In the genomic region with DNA sequence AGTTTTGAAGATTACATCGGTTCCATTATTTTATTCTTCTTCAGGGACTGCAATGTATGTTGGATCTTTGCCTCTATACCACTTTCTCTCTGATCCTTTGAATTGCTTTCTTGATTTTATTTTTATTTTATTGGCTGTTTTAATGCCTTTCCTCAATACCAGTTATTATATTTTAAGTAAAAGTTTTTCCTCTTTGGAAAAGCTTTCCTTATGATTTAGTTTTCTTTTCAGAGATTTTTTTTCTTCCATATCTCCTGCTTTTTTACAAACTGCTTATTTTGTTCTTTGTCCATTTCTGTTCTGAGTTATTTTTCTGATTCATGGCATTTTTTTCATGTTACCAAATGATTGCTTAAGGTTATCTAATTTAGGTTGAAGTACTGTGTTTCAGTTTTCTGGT, we compare ENCODE assay signal across 8 cellular contexts. TPM values are rescaled to one million over a fixed set of nuclear protein-coding genes. Genes with fewer than 3 reads are reported as not detected.
DNase-seq lines count a peak whose midpoint lies in the region; ATAC-seq, FAIRE-seq and TF ChIP-seq lines count a peak whose summit lies in the region.

No MANE protein-coding gene starts in this region.

- no peak for TF ChIP-seq CTCF in keratinocyte (optimal IDR thresholded peaks at IDR 0.05 in 1 of 3, IDR thresholded peaks at IDR 0.05 in 1 of 3, conservative IDR thresholded peaks at IDR 0.05 in 1 of 3; ENCODE audit: extremely low read depth in 1 of 3, insufficient read depth in 2 of 3, low read length in 3 of 3)
- no peak for TF ChIP-seq CTCF in thyroid gland (IDR thresholded peaks at IDR 0.05)

- ATAC-seq in activated CD8-positive, alpha-beta T cell treated with anti-CD3 and anti-CD28 coated beads, Interleukin-2, amount 10 ng/mL, durations not matched to agents 7 days and 5 days = no peak
- ATAC-seq in stimulated activated memory B cell treated with anti-CD40 and anti-IgM and Interleukin-4, amounts not matched to agents 10 μg/mL and 1 μg/mL and 100 μg/mL, for 72 hours = no peak
- ATAC-seq in HG03045 (IDR thresholded peaks at IDR 0.05; ENCODE audit: unreplicated experiment) = no peak

- H3K27ac ChIP-seq in keratinocyte (ENCODE audit: control insufficient read depth, insufficient read depth, low read length) (no peak overlapping the region), thyroid gland (peak overlapping the region in 1 of 3 donors; percentile 85)

- H3K36me3 ChIP-seq in keratinocyte (ENCODE audit: control insufficient read depth in 2 of 2, extremely low read depth in 1 of 2, insufficient read depth in 2 of 2, low read length in 2 of 2) (peaks cover 3 to 11% of the 10 kb centered on the region in 2 experiments), thyroid gland (no peaks in the 10 kb centered on the region)

- H3K4me3 Mint-ChIP-seq in activated CD4-positive, alpha-beta T cell treated with anti-CD3 and anti-CD28 coated beads, Interleukin-2, amount 10 ng/mL, durations not matched to agents 24 days and 14 days = peak overlapping the region; percentile 90
- peak overlapping the region; percentile 96 for H3K4me3 Mint-ChIP-seq in activated CD8-positive, alpha-beta T cell treated with anti-CD3 and anti-CD28 coated beads, Interleukin-2, amount 10 ng/mL, durations not matched to agents 7 days and 5 days
- H3K4me3 Mint-ChIP-seq in stimulated activated memory B cell treated with anti-CD40 and anti-IgM and Interleukin-4, amounts not matched to agents 10 μg/mL and 1 μg/mL and 100 μg/mL, for 72 hours = peak overlapping the region; percentile 7

- 88 to 91% methylated on average over 1 of the region's 1 CpG for WGBS in thyroid gland, 2 donors

- peaks cover 20% of the 10 kb centered on the region for H3K4me1 Mint-ChIP-seq in activated CD4-positive, alpha-beta T cell treated with anti-CD3 and anti-CD28 coated beads, Interleukin-2, amount 10 ng/mL, durations not matched to agents 24 days and 14 days
- H3K4me1 Mint-ChIP-seq in activated CD8-positive, alpha-beta T cell treated with anti-CD3 and anti-CD28 coated beads, Interleukin-2, amount 10 ng/mL, durations not matched to agents 7 days and 5 days (ENCODE audit: low read depth) = peaks cover 18% of the 10 kb centered on the region
- peaks cover 23% of the 10 kb centered on the region for H3K4me1 Mint-ChIP-seq in stimulated activated memory B cell treated with anti-CD40 and anti-IgM and Interleukin-4, amounts not matched to agents 10 μg/mL and 1 μg/mL and 100 μg/mL, for 72 hours

- peak overlapping the region; percentile 58 for H3K4me2 ChIP-seq in keratinocyte (ENCODE audit: control insufficient read depth, extremely low read depth, insufficient read depth, low read depth, low read length)

- CTCF ChIA-PET in activated CD8-positive, alpha-beta T cell treated with anti-CD3 and anti-CD28 coated beads, Interleukin-2, amount 10 ng/mL, durations not matched to agents 7 days and 5 days (lab: Charles Lee) = interaction anchor here (0.8 to 2.0 kb wide), 10 partner anchors 9 to 360 kb away, joined by 3 to 10 read pairs (median 5); a partner anchor contains a TSS

- H3K27me3 ChIP-seq in keratinocyte (ENCODE audit: control insufficient read depth, extremely low read depth, insufficient read depth, low read length) (no peaks in the 10 kb centered on the region), thyroid gland (no peaks in the 10 kb centered on the region)

- H3K27ac Mint-ChIP-seq in activated CD4-positive, alpha-beta T cell treated with anti-CD3 and anti-CD28 coated beads, Interleukin-2, amount 10 ng/mL, durations not matched to agents 24 days and 14 days = no peak overlapping the region
- H3K27ac Mint-ChIP-seq in activated CD8-positive, alpha-beta T cell treated with anti-CD3 and anti-CD28 coated beads, Interleukin-2, amount 10 ng/mL, durations not matched to agents 7 days and 5 days = no peak overlapping the region
- peak overlapping the region; percentile 89 for H3K27ac Mint-ChIP-seq in stimulated activated memory B cell treated with anti-CD40 and anti-IgM and Interleukin-4, amounts not matched to agents 10 μg/mL and 1 μg/mL and 100 μg/mL, for 72 hours

- H3K9me3 ChIP-seq in keratinocyte (ENCODE audit: control insufficient read depth, low read depth, low read length) (no peaks in the 10 kb centered on the region), thyroid gland (no peaks in the 10 kb centered on the region)

- TF ChIP-seq POLR2A in thyroid gland (IDR thresholded peaks at IDR 0.05) = no peak

- peaks cover 11% of the 10 kb centered on the region for H3K36me3 Mint-ChIP-seq in activated CD4-positive, alpha-beta T cell treated with anti-CD3 and anti-CD28 coated beads, Interleukin-2, amount 10 ng/mL, durations not matched to agents 24 days and 14 days (ENCODE audit: low read depth)
- peaks cover 13% of the 10 kb centered on the region for H3K36me3 Mint-ChIP-seq in activated CD8-positive, alpha-beta T cell treated with anti-CD3 and anti-CD28 coated beads, Interleukin-2, amount 10 ng/mL, durations not matched to agents 7 days and 5 days (ENCODE audit: low read depth)
- peaks cover 10% of the 10 kb centered on the region for H3K36me3 Mint-ChIP-seq in stimulated activated memory B cell treated with anti-CD40 and anti-IgM and Interleukin-4, amounts not matched to agents 10 μg/mL and 1 μg/mL and 100 μg/mL, for 72 hours

- H3K79me2 ChIP-seq in keratinocyte (ENCODE audit: control insufficient read depth, insufficient read depth, low read length) = no peaks in the 10 kb centered on the region

- H3K9ac ChIP-seq in keratinocyte (ENCODE audit: control insufficient read depth, extremely low read depth, insufficient read depth, low read length) = no peak overlapping the region

- no peak for DNase-seq in activated CD4-positive, alpha-beta T cell treated with anti-CD3 and anti-CD28 coated beads, Interleukin-2, amount 10 ng/mL, durations not matched to agents 24 days and 14 days
- DNase-seq in activated CD4-positive, alpha-beta T cell treated with anti-CD3 and anti-CD28 coated beads, Interleukin-2, amount 50 U/mL, for 4 hours = no peak
- DNase-seq in activated CD8-positive, alpha-beta T cell treated with anti-CD3 and anti-CD28 coated beads, Interleukin-2, amount 10 ng/mL, durations not matched to agents 7 days and 5 days = no peak
- DNase-seq in keratinocyte (ENCODE audit: low read depth, low spot score) (no peak), inferior parietal cortex (ENCODE audit: extremely low spot score) (no peak), thyroid gland (no peak)

- no peaks in the 10 kb centered on the region for H3K9me3 Mint-ChIP-seq in activated CD4-positive, alpha-beta T cell treated with anti-CD3 and anti-CD28 coated beads, Interleukin-2, amount 10 ng/mL, durations not matched to agents 24 days and 14 days
- H3K9me3 Mint-ChIP-seq in activated CD8-positive, alpha-beta T cell treated with anti-CD3 and anti-CD28 coated beads, Interleukin-2, amount 10 ng/mL, durations not matched to agents 7 days and 5 days (ENCODE audit: insufficient read depth) = no peaks in the 10 kb centered on the region
- H3K9me3 Mint-ChIP-seq in stimulated activated memory B cell treated with anti-CD40 and anti-IgM and Interleukin-4, amounts not matched to agents 10 μg/mL and 1 μg/mL and 100 μg/mL, for 72 hours = no peaks in the 10 kb centered on the region

- dilution Hi-C loops in keratinocyte (cut with MboI; ENCODE audit: extremely low pct_ligation_motif_present, low sequenced_read_pairs) = no loop called here

- no peaks in the 10 kb centered on the region for H4K20me1 ChIP-seq in keratinocyte (ENCODE audit: control insufficient read depth, extremely low read depth, insufficient read depth, low read length)

- no peak for FAIRE-seq in keratinocyte (lab: Jason Lieb, UNC)

- H3K4me3 ChIP-seq in keratinocyte (ENCODE audit: control insufficient read depth in 2 of 3, extremely low read depth in 1 of 3, insufficient read depth in 2 of 3, low read depth in 1 of 3, low read length in 3 of 3) (no peak overlapping the region), thyroid gland (replicated peaks in 1 of 3) (no peak overlapping the region)

- H3K4me1 ChIP-seq in keratinocyte (ENCODE audit: control insufficient read depth, extremely low read depth, insufficient read depth, low read length) (peaks cover 4% of the 10 kb centered on the region), thyroid gland (no peaks in the 10 kb centered on the region)

- POLR2A ChIA-PET in activated CD8-positive, alpha-beta T cell treated with anti-CD3 and anti-CD28 coated beads, Interleukin-2, amount 10 ng/mL, durations not matched to agents 7 days and 5 days (lab: Charles Lee) = interaction anchor here (1.1 to 4.7 kb wide), 3 partner anchors 11 to 64 kb away, joined by 4 to 22 read pairs (median 16); a partner anchor contains a TSS

- no peaks in the 10 kb centered on the region for H3K9me1 ChIP-seq in keratinocyte (ENCODE audit: control insufficient read depth, extremely low read depth, insufficient read depth, low read length)

- H3K27me3 Mint-ChIP-seq in activated CD4-positive, alpha-beta T cell treated with anti-CD3 and anti-CD28 coated beads, Interleukin-2, amount 10 ng/mL, durations not matched to agents 24 days and 14 days = peaks cover 8% of the 10 kb centered on the region
- H3K27me3 Mint-ChIP-seq in activated CD8-positive, alpha-beta T cell treated with anti-CD3 and anti-CD28 coated beads, Interleukin-2, amount 10 ng/mL, durations not matched to agents 7 days and 5 days (ENCODE audit: low read depth) = peaks cover 5% of the 10 kb centered on the region
- H3K27me3 Mint-ChIP-seq in stimulated activated memory B cell treated with anti-CD40 and anti-IgM and Interleukin-4, amounts not matched to agents 10 μg/mL and 1 μg/mL and 100 μg/mL, for 72 hours = no peaks in the 10 kb centered on the region

- H2AFZ ChIP-seq in keratinocyte (ENCODE audit: control insufficient read depth, low read length) = no peak overlapping the region

- intact Hi-C loops in activated CD4-positive, alpha-beta T cell treated with anti-CD3 and anti-CD28 coated beads, Interleukin-2, amount 10 ng/mL, durations not matched to agents 24 days and 14 days (cut with micrococcal nuclease) = loop anchor here (1.0 to 5.0 kb wide), 5 partner anchors 11 to 409 kb away; a partner anchor contains a TSS
- intact Hi-C loops in thyroid gland (cut with DNase I) = no loop called here

RNA-seq across cellular contexts. Expression of a gene that starts 11.5 kb away (rescaled TPM):
- 67.1 and 67.2 TPM in 2 replicates for total RNA-seq in activated CD4-positive, alpha-beta T cell treated with anti-CD3 and anti-CD28 coated beads, Interleukin-2, amount 10 ng/mL, durations not matched to agents 24 days and 14 days
- 10 to 100 TPM; 43.3 to 47.4 TPM for total RNA-seq in activated CD8-positive, alpha-beta T cell treated with anti-CD3 and anti-CD28 coated beads, Interleukin-2, amount 10 ng/mL, durations not matched to agents 7 days and 5 days
- polyA plus RNA-seq in keratinocyte = 47.1 to 75.0 TPM (median 49.2 TPM) in 3 replicates
- 161 TPM for polyA plus RNA-seq in keratinocyte (2011; ENCODE audit: low read depth)
- polyA plus RNA-seq in keratinocyte (2011; cell fraction: cytosol; rRNA removed) = 48.6 and 71.2 TPM in 2 replicates
- polyA plus RNA-seq in keratinocyte (2011; cell fraction: nucleus; rRNA removed) = 33.3 and 47.6 TPM in 2 replicates
- 67.6 and 72.5 TPM in 2 replicates for polyA plus RNA-seq in keratinocyte (2012; ENCODE audit: low replicate concordance)
- 15.2 to 27.6 TPM (median 17.9 TPM) in 3 replicates for polyA minus RNA-seq in keratinocyte
- polyA minus RNA-seq in keratinocyte (2011; cell fraction: cytosol; rRNA and poly(A)+ RNA removed) = 17.5 TPM
- 7.3 and 10.5 TPM in 2 replicates for polyA minus RNA-seq in keratinocyte (2011; cell fraction: nucleus; rRNA and poly(A)+ RNA removed)
- 10 to 100 TPM; 35.1 to 46.0 (median 37.5) TPM for total RNA-seq in thyroid gland

RNA-seq across cellular contexts. Expression of a gene that starts 20.5 kb away (rescaled TPM):
- 28.0 and 29.6 TPM in 2 replicates for total RNA-seq in activated CD4-positive, alpha-beta T cell treated with anti-CD3 and anti-CD28 coated beads, Interleukin-2, amount 10 ng/mL, durations not matched to agents 24 days and 14 days
- total RNA-seq in activated CD8-positive, alpha-beta T cell treated with anti-CD3 and anti-CD28 coated beads, Interleukin-2, amount 10 ng/mL, durations not matched to agents 7 days and 5 days = 10 to 100 TPM; 27.3 to 29.0 TPM
- polyA plus RNA-seq in keratinocyte = 36.8 to 44.5 TPM (median 40.3 TPM) in 3 replicates
- 29.9 TPM for polyA plus RNA-seq in keratinocyte (2011; ENCODE audit: low read depth)
- 27.1 and 39.2 TPM in 2 replicates for polyA plus RNA-seq in keratinocyte (2011; cell fraction: cytosol; rRNA removed)
- polyA plus RNA-seq in keratinocyte (2011; cell fraction: nucleus; rRNA removed) = 59.2 and 66.5 TPM in 2 replicates
- polyA plus RNA-seq in keratinocyte (2012; ENCODE audit: low replicate concordance) = 25.6 and 26.5 TPM in 2 replicates
- polyA minus RNA-seq in keratinocyte = 6.0 to 35.7 TPM (median 24.8 TPM) in 3 replicates
- polyA minus RNA-seq in keratinocyte (2011; cell fraction: cytosol; rRNA and poly(A)+ RNA removed) = 18.6 TPM
- 23.5 and 30.6 TPM in 2 replicates for polyA minus RNA-seq in keratinocyte (2011; cell fraction: nucleus; rRNA and poly(A)+ RNA removed)
- total RNA-seq in thyroid gland = 10 to 100 TPM; 29.3 to 31.8 (median 30.1) TPM

RNA-seq across cellular contexts. Expression of a gene that starts 20.6 kb away (rescaled TPM):
- 109 and 115 TPM in 2 replicates for total RNA-seq in activated CD4-positive, alpha-beta T cell treated with anti-CD3 and anti-CD28 coated beads, Interleukin-2, amount 10 ng/mL, durations not matched to agents 24 days and 14 days
- 10 to 100 TPM; 81.6 to 87.6 TPM for total RNA-seq in activated CD8-positive, alpha-beta T cell treated with anti-CD3 and anti-CD28 coated beads, Interleukin-2, amount 10 ng/mL, durations not matched to agents 7 days and 5 days
- polyA plus RNA-seq in keratinocyte = 72.0 to 115 TPM (median 87.8 TPM) in 3 replicates
- polyA plus RNA-seq in keratinocyte (2011; ENCODE audit: low read depth) = 114 TPM
- 78.1 and 84.1 TPM in 2 replicates for polyA plus RNA-seq in keratinocyte (2011; cell fraction: cytosol; rRNA removed)
- polyA plus RNA-seq in keratinocyte (2011; cell fraction: nucleus; rRNA removed) = 124 and 130 TPM in 2 replicates
- 62.8 and 95.0 TPM in 2 replicates for polyA plus RNA-seq in keratinocyte (2012; ENCODE audit: low replicate concordance)
- polyA minus RNA-seq in keratinocyte = 36.5 to 103 TPM (median 75.3 TPM) in 3 replicates
- polyA minus RNA-seq in keratinocyte (2011; cell fraction: cytosol; rRNA and poly(A)+ RNA removed) = 53.5 TPM
- 33.3 and 47.4 TPM in 2 replicates for polyA minus RNA-seq in keratinocyte (2011; cell fraction: nucleus; rRNA and poly(A)+ RNA removed)
- 10 to 100 TPM; 41.0 to 56.8 (median 48.2) TPM for total RNA-seq in thyroid gland

RNA-seq across cellular contexts. Expression of a gene that starts 38.4 kb away (rescaled TPM):
- total RNA-seq in activated CD4-positive, alpha-beta T cell treated with anti-CD3 and anti-CD28 coated beads, Interleukin-2, amount 10 ng/mL, durations not matched to agents 24 days and 14 days = 2.8 and 3.8 TPM in 2 replicates
- total RNA-seq in activated CD8-positive, alpha-beta T cell treated with anti-CD3 and anti-CD28 coated beads, Interleukin-2, amount 10 ng/mL, durations not matched to agents 7 days and 5 days = 1 to 10 TPM; 3.1 to 4.1 TPM
- polyA plus RNA-seq in keratinocyte = 0.22 to 0.48 TPM (median 0.23 TPM) in 3 replicates
- not detected for polyA plus RNA-seq in keratinocyte (2011; ENCODE audit: low read depth)
- 0.09 and 0.13 TPM in 2 replicates for polyA plus RNA-seq in keratinocyte (2011; cell fraction: cytosol; rRNA removed)
- 1.4 and 1.7 TPM in 2 replicates for polyA plus RNA-seq in keratinocyte (2011; cell fraction: nucleus; rRNA removed)
- 0.13 TPM in 1 of 2 replicates, not detected in the other for polyA plus RNA-seq in keratinocyte (2012; ENCODE audit: low replicate concordance)
- 0.20 TPM in 1 of 3 replicates, not detected in the others for polyA minus RNA-seq in keratinocyte
- polyA minus RNA-seq in keratinocyte (2011; cell fraction: cytosol; rRNA and poly(A)+ RNA removed) = not detected
- 0.32 and 0.62 TPM in 2 replicates for polyA minus RNA-seq in keratinocyte (2011; cell fraction: nucleus; rRNA and poly(A)+ RNA removed)
- total RNA-seq in thyroid gland = 1 to 10 TPM in 2 of 4 donors, not detected in 2; 1.3 to 2.0 TPM

RNA-seq across cellular contexts. Expression of a gene that starts 47.1 kb away (rescaled TPM):
- total RNA-seq in activated CD4-positive, alpha-beta T cell treated with anti-CD3 and anti-CD28 coated beads, Interleukin-2, amount 10 ng/mL, durations not matched to agents 24 days and 14 days = 41.6 and 42.9 TPM in 2 replicates
- total RNA-seq in activated CD8-positive, alpha-beta T cell treated with anti-CD3 and anti-CD28 coated beads, Interleukin-2, amount 10 ng/mL, durations not matched to agents 7 days and 5 days = 10 to 100 TPM; 40.1 to 41.1 TPM
- 21.6 to 29.3 TPM (median 22.1 TPM) in 3 replicates for polyA plus RNA-seq in keratinocyte
- 6.8 TPM for polyA plus RNA-seq in keratinocyte (2011; ENCODE audit: low read depth)
- 18.5 and 19.9 TPM in 2 replicates for polyA plus RNA-seq in keratinocyte (2011; cell fraction: cytosol; rRNA removed)
- polyA plus RNA-seq in keratinocyte (2011; cell fraction: nucleus; rRNA removed) = 40.0 and 43.7 TPM in 2 replicates
- 20.5 and 23.3 TPM in 2 replicates for polyA plus RNA-seq in keratinocyte (2012; ENCODE audit: low replicate concordance)
- 20.4 to 24.2 TPM (median 20.9 TPM) in 3 replicates for polyA minus RNA-seq in keratinocyte
- polyA minus RNA-seq in keratinocyte (2011; cell fraction: cytosol; rRNA and poly(A)+ RNA removed) = 24.2 TPM
- polyA minus RNA-seq in keratinocyte (2011; cell fraction: nucleus; rRNA and poly(A)+ RNA removed) = 13.6 and 17.0 TPM in 2 replicates
- 10 to 100 TPM; 19.5 to 23.8 (median 20.7) TPM for total RNA-seq in thyroid gland

Comparison
In these comparisons a context has a peak if more than half of its experiments do, and no peak if none do; other contexts are left out.
1. H3K4me3 Mint-ChIP-seq: peak in every context shown above with its lines; median percentile 96 in activated CD8-positive, alpha-beta T cell treated with anti-CD3 and anti-CD28 coated beads, Interleukin-2, amount 10 ng/mL, durations not matched to agents 7 days and 5 days; 90 in activated CD4-positive, alpha-beta T cell treated with anti-CD3 and anti-CD28 coated beads, Interleukin-2, amount 10 ng/mL, durations not matched to agents 24 days and 14 days; 7 in stimulated activated memory B cell treated with anti-CD40 and anti-IgM and Interleukin-4, amounts not matched to agents 10 μg/mL and 1 μg/mL and 100 μg/mL, for 72 hours.